In the genomic region with DNA sequence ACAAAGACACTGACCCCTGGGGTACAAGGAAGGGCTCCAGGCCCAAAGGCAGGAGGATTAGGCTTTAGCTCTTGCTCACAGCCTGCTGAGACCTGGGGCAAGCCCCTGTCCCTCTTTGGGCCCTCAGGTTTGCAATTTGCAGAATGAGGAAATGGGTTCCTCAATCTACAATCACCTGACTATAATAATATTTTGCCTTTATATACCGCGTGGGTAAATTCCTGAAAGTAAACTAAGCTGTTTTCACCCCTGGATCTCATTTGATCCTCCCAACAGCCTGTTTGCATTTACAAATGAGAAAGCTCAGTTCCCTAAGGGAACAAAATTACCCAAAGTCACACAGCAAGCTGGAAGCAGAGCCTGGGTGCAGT, we compare ENCODE assay signal across 8 cellular contexts. TPM values are rescaled to one million over a fixed set of nuclear protein-coding genes. Genes with fewer than 3 reads are reported as not detected.
DNase-seq lines count a peak whose midpoint lies in the region; ATAC-seq and TF ChIP-seq lines count a peak whose summit lies in the region.

No MANE protein-coding gene starts in this region.

- no peaks in the 10 kb centered on the region for H3K27me3 Mint-ChIP-seq in naive thymus-derived CD8-positive, alpha-beta T cell

- no peaks in the 10 kb centered on the region for H3K9me3 Mint-ChIP-seq in naive thymus-derived CD8-positive, alpha-beta T cell

- H3K36me3 ChIP-seq in HUES6 (ENCODE audit: control insufficient read depth, insufficient read depth, low read length): no peaks in the 10 kb centered on the region

- H3K36me3 Mint-ChIP-seq in naive thymus-derived CD8-positive, alpha-beta T cell: no peaks in the 10 kb centered on the region

- H3K4me3 ChIP-seq in AG04450 (ENCODE audit: low read depth, low read length) (peak overlapping the region; percentile 36; the same call in 1 of the 2 replicates), HUES6 (ENCODE audit: low read depth, low read length) (peak overlapping the region; percentile 88)

- H3K9me3 ChIP-seq in AG04450 (ENCODE audit: control insufficient read depth, insufficient read depth, low read length) (no peaks in the 10 kb centered on the region; the same call in 1 of the 2 replicates), HUES6 (ENCODE audit: control insufficient read depth, insufficient read depth, low read depth, low read length) (no peaks in the 10 kb centered on the region)

- H3K27me3 ChIP-seq in AG04450 (ENCODE audit: control insufficient read depth, insufficient read depth, low read length) (no peaks in the 10 kb centered on the region), HUES6 (ENCODE audit: control insufficient read depth, insufficient read depth, low read length) (no peaks in the 10 kb centered on the region)

- TF ChIP-seq CTCF in AG04450 (IDR thresholded peaks at IDR 0.05; ENCODE audit: low read depth, low read length): no peak

- peaks cover 15% of the 10 kb centered on the region for H3K4me1 ChIP-seq in HUES6 (ENCODE audit: control insufficient read depth, insufficient read depth, low read length)

- H3K27ac ChIP-seq in AG04450 (ENCODE audit: low read depth, low read length) (peak overlapping the region; percentile 81), HUES6 (ENCODE audit: low read depth, low read length) (no peak overlapping the region), caudate nucleus (ENCODE audit: low read depth, low read length) (peak overlapping the region; percentile 99)

- CTCF ChIA-PET in AG04450 (lab: Charles Lee): interaction anchor here (0.7 to 3.6 kb wide), 14 partner anchors 10 to 385 kb away, joined by 3 to 73 read pairs (median 4); no protein-coding TSS in a partner anchor

- ATAC-seq in naive thymus-derived CD8-positive, alpha-beta T cell: no peak
- no peak for ATAC-seq in HG03520 (IDR thresholded peaks at IDR 0.05; ENCODE audit: unreplicated experiment)

- H3K4me3 Mint-ChIP-seq in naive thymus-derived CD8-positive, alpha-beta T cell: peak overlapping the region; percentile 92 to 100 (median 98)

- H3K4me1 Mint-ChIP-seq in naive thymus-derived CD8-positive, alpha-beta T cell: peaks cover 9 to 38% (median 32%) of the 10 kb centered on the region in 4 donors

- POLR2A ChIA-PET in AG04450 (lab: Yijun Ruan, JAX): interaction anchor here (1.0 to 1.3 kb wide), 2 partner anchors 11 to 68 kb away, joined by 3 to 4 read pairs; no protein-coding TSS in a partner anchor
- POLR2A ChIA-PET in naive thymus-derived CD8-positive, alpha-beta T cell (lab: Charles Lee): interaction anchor here (0.9 to 4.0 kb wide), 9 partner anchors 11 to 349 kb away, joined by 3 to 41 read pairs (median 8); a partner anchor contains a TSS

- no peak for DNase-seq in AG04450 (ENCODE audit: low read depth, low spot score)
- no peak for DNase-seq in caudate nucleus (lab: John Stamatoyannopoulos, UW)
- no peak for DNase-seq in naive thymus-derived CD8-positive, alpha-beta T cell
- no peak for DNase-seq in AG08395 (ENCODE audit: low spot score)
- no peak for DNase-seq in glomerular visceral epithelial cell (ENCODE audit: extremely low spot score)
- no peak for DNase-seq in NCI-H2081 (lab: John Stamatoyannopoulos, UW)

- peak overlapping the region; percentile 99 to 100 (median 100) for H3K27ac Mint-ChIP-seq in naive thymus-derived CD8-positive, alpha-beta T cell

- H3K9ac ChIP-seq in HUES6 (ENCODE audit: low read length): no peak overlapping the region

RNA-seq across cellular contexts. Expression of a gene that starts 0.8 kb away (rescaled TPM):
- 38.4 and 49.0 TPM in 2 replicates for polyA plus RNA-seq in AG04450 (2011; rRNA removed)
- polyA minus RNA-seq in AG04450 (2011; rRNA and poly(A)+ RNA removed): 31.1 and 45.9 TPM in 2 replicates
- 10 to 100 TPM; 11.8 to 15.6 TPM for total RNA-seq in naive thymus-derived CD8-positive, alpha-beta T cell
- 10 to 100 TPM; 13.5 to 16.3 (median 14.9) TPM for polyA plus RNA-seq in naive thymus-derived CD8-positive, alpha-beta T cell

RNA-seq across cellular contexts. Expression of a gene that starts 21.1 kb away (rescaled TPM):
- polyA plus RNA-seq in AG04450 (2011; rRNA removed): 4.2 and 5.3 TPM in 2 replicates
- 5.6 and 5.8 TPM in 2 replicates for polyA minus RNA-seq in AG04450 (2011; rRNA and poly(A)+ RNA removed)
- total RNA-seq in naive thymus-derived CD8-positive, alpha-beta T cell: 100 to 1,000 TPM; 156 to 157 TPM
- 10 to 100 TPM in 2 of 3 donors, 1 to 10 TPM in 1; 9.9 to 12.1 (median 11.6) TPM for polyA plus RNA-seq in naive thymus-derived CD8-positive, alpha-beta T cell

RNA-seq across cellular contexts. Expression of a gene that starts 40.9 kb away (rescaled TPM):
- 52.4 and 74.8 TPM in 2 replicates for polyA plus RNA-seq in AG04450 (2011; rRNA removed)
- 90.3 and 129 TPM in 2 replicates for polyA minus RNA-seq in AG04450 (2011; rRNA and poly(A)+ RNA removed)
- total RNA-seq in naive thymus-derived CD8-positive, alpha-beta T cell: 100 to 1,000 TPM; 155 to 166 TPM
- 10 to 100 TPM; 14.7 to 40.0 (median 27.6) TPM for polyA plus RNA-seq in naive thymus-derived CD8-positive, alpha-beta T cell
